Comparison of ENCODE assay signal across 20 cellular contexts in genomic region chr22:30827646-30828045, GRCh38.
"Had no signal": no experiment of that assay in that cellular context is flagged by ENCODE, and none has a peak within 500 bp of the region (broad histone marks: within the 10 kb centered on the region; RNA-seq: fewer than 3 reads in every experiment).

No MANE protein-coding gene starts in this region.

- H2AFZ ChIP-seq: neural progenitor cell had no signal

- DNase-seq: effector CD8-positive, alpha-beta T cell; endodermal cell; esophagus squamous epithelium; foreskin melanocyte; glutamatergic neuron; heart right ventricle; hippocampal formation; islet precursor cell; mucosa of descending colon; naive thymus-derived CD4-positive, alpha-beta T cell; stimulated activated CD4-positive, alpha-beta T cell treated with anti-CD3 and anti-CD28 coated beads, Interleukin-2, amount 100 ng/mL, for 24 hours; stimulated activated CD4-positive, alpha-beta T cell treated with anti-CD3 and anti-CD28 coated beads, Interleukin-4, amount 100 ng/mL, for 24 hours; stimulated activated naive CD4-positive, alpha-beta T cell treated with Interleukin-2 at 50 U/mL for 16 hours; transverse colon had no signal

- H3K9me3 ChIP-seq: esophagus squamous epithelium, heart right ventricle, mucosa of descending colon, prostate gland, right atrium auricular region, suprapubic skin, transverse colon had no signal

- H3K36me3 ChIP-seq: esophagus squamous epithelium, heart right ventricle, neural progenitor cell, prostate gland, right atrium auricular region, suprapubic skin, transverse colon had no signal

- H3K4me2 ChIP-seq: neural progenitor cell had no signal

- ATAC-seq: heart right ventricle; mucosa of descending colon; naive thymus-derived CD4-positive, alpha-beta T cell; sciatic nerve had no signal

- H3K9ac ChIP-seq: neural progenitor cell had no signal

- H3K4me3 ChIP-seq: esophagus squamous epithelium, heart right ventricle, lung, mucosa of descending colon, neural progenitor cell, prostate gland, right atrium auricular region, suprapubic skin, transverse colon had no signal

- H3K27me3 ChIP-seq: right atrium auricular region had no signal

- H3K27ac ChIP-seq: esophagus squamous epithelium, heart right ventricle, neural progenitor cell, prostate gland, right atrium auricular region, suprapubic skin, transverse colon had no signal

- H3K4me1 ChIP-seq: prostate gland had no signal
